Comparison of ENCODE assay signal across 20 cellular contexts in genomic region chr7:159028456-159029401, GRCh38.
A peak's percentile ranks its signal among the peaks of the same experiment; 100 is the strongest.
DNase-seq lines count a peak whose midpoint lies in the region; ATAC-seq, FAIRE-seq and TF ChIP-seq lines count a peak whose summit lies in the region.
"Had no signal": no experiment of that assay in that cellular context is flagged by ENCODE, and none has a peak within 500 bp of the region (broad histone marks: within the 10 kb centered on the region; RNA-seq: fewer than 3 reads in every experiment).

No MANE protein-coding gene starts in this region.

- no peak overlapping the region for H3K4me3 Mint-ChIP-seq in activated T-cell treated with anti-CD3 and anti-CD28 coated beads, Interleukin-2, amount 50 U/mL, for 4 hours
- H3K4me3 Mint-ChIP-seq: B cell; dendritic cell treated with granulocyte-macrophage colony-stimulating factor and Interleukin-4, amounts not matched to agents 40 ng/mL and 50 ng/mL, for 4 days had no signal

- DNase-seq in activated T-cell treated with anti-CD3 and anti-CD28 coated beads, Interleukin-2, amount 50 U/mL, for 1 hour: peak; percentile 9
- DNase-seq in activated T-cell treated with anti-CD3 and anti-CD28 coated beads, Interleukin-2, amount 50 U/mL, for 4 hours: no peak
- DNase-seq in Peyer's patch (peak in 2 of 3 donors; percentile 4 to 37), kidney (no peak), CD1c-positive myeloid dendritic cell (ENCODE audit: extremely low spot score) (no peak)
- DNase-seq in stimulated activated CD8-positive, alpha-beta memory T cell treated with anti-CD3 and anti-CD28 coated beads, Interleukin-4, amount 100 ng/mL, for 48 hours: peak; percentile 10
- DNase-seq: 8988T; activated CD4-positive, alpha-beta T cell treated with anti-CD3 and anti-CD28 coated beads for 1 hour; HCEC 1CT; stimulated activated naive B cell treated with anti-CD40 and anti-IgM and Interleukin-4, amounts not matched to agents 10 μg/mL and 1 μg/mL and 100 μg/mL, for 72 hours; SW 1271 had no signal

- H3K27ac ChIP-seq in Peyer's patch (no peak overlapping the region), kidney (ENCODE audit: low read depth in 2 of 2, low read length in 2 of 2) (peak overlapping the region; percentile 23 to 63)
- H3K27ac ChIP-seq: body of pancreas, foreskin keratinocyte, tibial nerve had no signal

- no peaks in the 10 kb centered on the region for H3K36me3 Mint-ChIP-seq in activated T-cell treated with anti-CD3 and anti-CD28 coated beads, Interleukin-2, amount 50 U/mL, for 4 hours (ENCODE audit: insufficient read depth)
- H3K36me3 Mint-ChIP-seq: activated naive CD4-positive, alpha-beta T cell treated with anti-CD3 and anti-CD28 coated beads, Interleukin-2, amount 50 U/mL, for 72 hours; stimulated activated naive B cell treated with anti-CD40 and anti-IgM and Interleukin-4, amounts not matched to agents 10 μg/mL and 1 μg/mL and 100 μg/mL, for 72 hours had no signal

- TF ChIP-seq CTCF in Peyer's patch (IDR thresholded peaks at IDR 0.05): no peak
- TF ChIP-seq CTCF in kidney (IDR thresholded peaks at IDR 0.05; ENCODE audit: borderline replicate concordance, extremely low read depth, insufficient read depth): no peak

- peak overlapping the region in 1 of 2 donors; percentile 46 for H3K9ac ChIP-seq in kidney (ENCODE audit: low read length in 2 of 2)

- no peak for TF ChIP-seq POLR2A in Peyer's patch (IDR thresholded peaks at IDR 0.05)

- no peaks in the 10 kb centered on the region for H3K9me3 Mint-ChIP-seq in activated T-cell treated with anti-CD3 and anti-CD28 coated beads, Interleukin-2, amount 50 U/mL, for 4 hours
- H3K9me3 Mint-ChIP-seq: activated naive CD4-positive, alpha-beta T cell treated with anti-CD3 and anti-CD28 coated beads, Interleukin-2, amount 50 U/mL, for 72 hours; dendritic cell treated with granulocyte-macrophage colony-stimulating factor and Interleukin-4, amounts not matched to agents 40 ng/mL and 50 ng/mL, for 4 days; stimulated activated naive B cell treated with anti-CD40 and anti-IgM and Interleukin-4, amounts not matched to agents 10 μg/mL and 1 μg/mL and 100 μg/mL, for 72 hours had no signal

- intact Hi-C loops in kidney (cut with DNase I): no loop called here

- peaks cover 0 to 18% (median 0%) of the 10 kb centered on the region in 4 donors for H3K4me1 ChIP-seq in Peyer's patch
- H3K4me1 ChIP-seq in kidney (ENCODE audit: control insufficient read depth in 1 of 2, insufficient read depth in 1 of 2, low read depth in 1 of 2, low read length in 2 of 2): peaks cover 5 to 27% of the 10 kb centered on the region in 2 donors
- H3K4me1 ChIP-seq: foreskin keratinocyte had no signal

- FAIRE-seq in kidney (lab: Jason Lieb, UNC): no peak
- FAIRE-seq: G401.6 had no signal

- ATAC-seq in activated T-cell treated with anti-CD3 and anti-CD28 coated beads, Interleukin-2, amount 50 U/mL, for 4 hours: no peak
- ATAC-seq in GM21381 (IDR thresholded peaks at IDR 0.05; ENCODE audit: unreplicated experiment) (no peak), GM21528 (IDR thresholded peaks at IDR 0.05; ENCODE audit: low FRiP score, unreplicated experiment) (no peak)
- ATAC-seq: activated naive CD4-positive, alpha-beta T cell treated with anti-CD3 and anti-CD28 coated beads, Interleukin-2, amount 50 U/mL, for 72 hours had no signal

- H3K27me3 ChIP-seq in Peyer's patch: no peaks in the 10 kb centered on the region
- H3K27me3 ChIP-seq: body of pancreas had no signal

- peaks cover 53% of the 10 kb centered on the region for H3K27me3 Mint-ChIP-seq in activated T-cell treated with anti-CD3 and anti-CD28 coated beads, Interleukin-2, amount 50 U/mL, for 4 hours (ENCODE audit: low read depth)

- no peaks in the 10 kb centered on the region for H3K9me3 ChIP-seq in Peyer's patch
- H3K9me3 ChIP-seq in kidney (ENCODE audit: control insufficient read depth in 1 of 2, low read length in 2 of 2): no peaks in the 10 kb centered on the region
- H3K9me3 ChIP-seq: body of pancreas, tibial nerve had no signal

- peaks cover 5% of the 10 kb centered on the region for H3K4me1 Mint-ChIP-seq in activated T-cell treated with anti-CD3 and anti-CD28 coated beads, Interleukin-2, amount 50 U/mL, for 4 hours (ENCODE audit: low read depth)

- no peaks in the 10 kb centered on the region for H3K36me3 ChIP-seq in Peyer's patch
- H3K36me3 ChIP-seq in kidney (ENCODE audit: control insufficient read depth in 1 of 2, insufficient read depth in 2 of 2, low read length in 2 of 2): no peaks in the 10 kb centered on the region
- H3K36me3 ChIP-seq: tibial nerve had no signal

- H3K4me3 ChIP-seq in Peyer's patch (no peak overlapping the region), kidney (ENCODE audit: low read length in 2 of 2) (peak overlapping the region in 1 of 2 donors; percentile 52)
- H3K4me3 ChIP-seq: body of pancreas, tibial nerve had no signal

Comparison
In these comparisons a context has a peak if more than half of its experiments do, and no peak if none do; other contexts are left out.
1. DNase-seq: peak in activated T-cell treated with anti-CD3 and anti-CD28 coated beads, Interleukin-2, amount 50 U/mL, for 1 hour (single experiment), Peyer's patch (2 of 3) and stimulated activated CD8-positive, alpha-beta memory T cell treated with anti-CD3 and anti-CD28 coated beads, Interleukin-4, amount 100 ng/mL, for 48 hours (single experiment); none in activated T-cell treated with anti-CD3 and anti-CD28 coated beads, Interleukin-2, amount 50 U/mL, for 4 hours (single experiment), kidney (single experiment) and CD1c-positive myeloid dendritic cell (single experiment).
2. H3K27ac ChIP-seq: peak in kidney (2 of 2); none in Peyer's patch (0 of 4).